ENCODE assay signal across 8 cellular contexts in the genomic region with DNA sequence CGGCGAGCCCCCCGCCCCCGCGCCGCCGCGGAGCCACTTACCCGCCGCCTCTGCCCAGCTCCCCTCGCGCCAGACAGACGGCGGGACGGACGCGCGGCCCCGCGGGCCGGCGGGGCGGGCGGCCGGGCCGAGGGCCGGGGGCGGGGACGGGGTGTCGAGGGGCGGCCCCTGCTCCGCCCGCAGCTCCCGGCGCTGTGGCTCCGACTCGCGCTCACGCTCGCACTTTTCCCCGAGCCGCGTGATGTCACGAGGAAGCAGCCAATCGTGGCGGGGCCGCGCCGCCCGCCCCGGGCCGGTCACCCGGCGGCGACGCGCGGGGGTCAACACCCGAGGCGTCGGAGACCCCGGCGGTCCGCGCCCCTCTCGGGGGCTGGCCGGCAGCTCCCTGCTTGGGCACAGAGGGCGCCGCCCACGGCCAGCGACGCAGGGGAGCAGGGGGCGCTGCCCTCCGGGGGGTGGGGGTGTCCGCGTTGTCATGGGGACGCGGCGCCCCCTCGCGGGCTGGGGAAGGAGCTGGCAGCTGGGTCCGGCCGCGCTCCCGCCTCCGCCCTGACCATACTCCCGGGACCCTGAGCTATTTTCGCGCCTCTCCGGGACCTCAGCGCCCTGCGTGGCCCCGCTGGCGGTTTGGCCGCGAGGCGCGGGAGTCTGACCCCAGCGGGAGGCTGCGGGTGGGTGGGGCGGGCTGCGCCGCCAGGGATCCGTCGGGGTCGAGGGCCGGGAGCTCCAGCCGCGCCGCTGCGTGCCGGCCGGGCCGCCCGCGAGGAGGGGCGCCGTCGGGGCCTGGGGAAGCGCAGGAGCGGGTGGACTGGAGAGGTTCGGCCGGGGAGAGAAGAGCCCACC. TPM values are rescaled to one million over a fixed set of nuclear protein-coding genes. Genes with fewer than 3 reads are reported as not detected.
A peak's percentile ranks its signal among the peaks of the same experiment; 100 is the strongest.
DNase-seq lines count a peak whose midpoint lies in the region; ATAC-seq and TF ChIP-seq lines count a peak whose summit lies in the region.

A gene (minus strand): TSS at position 199 of the 843 bp plus-strand sequence. CDS start 5,219 bp downstream, outside the sequence.

- H3K4me3 ChIP-seq in GM12864 (ENCODE audit: low read depth, low read length) (no peak within 1 kb of the TSS; the same call in 1 of the 2 replicates), iPS-15b (ENCODE audit: low read depth, low read length) (peak within 1 kb of the TSS; percentile 69)

- peaks cover 44% of the 10 kb centered on the region for H3K27me3 ChIP-seq in iPS-15b (ENCODE audit: control insufficient read depth, insufficient read depth, low read length)

- peak; percentile 25 for TF ChIP-seq CTCF in AG09319 (IDR thresholded peaks at IDR 0.05; ENCODE audit: low read depth, low read length)
- TF ChIP-seq CTCF in GM12864 (IDR thresholded peaks at IDR 0.05; ENCODE audit: low read depth, low read length, missing control alignments) = peak; percentile 30

- DNase-seq in AG09319 (ENCODE audit: extremely low read depth, low read depth) (no peak), GM12864 (ENCODE audit: low read depth) (no peak), NCI-H1092 treated with DMSO at 0.1 percent for 48 hours (lab: John Stamatoyannopoulos, UW) (peak; percentile 74), COLO829 (ENCODE audit: low spot score) (no peak), putamen (ENCODE audit: low spot score) (no peak)
- DNase-seq in stimulated activated CD8-positive, alpha-beta memory T cell treated with anti-CD3 and anti-CD28 coated beads, Interleukin-4, amount 100 ng/mL, for 48 hours = peak; percentile 51

- H3K9ac ChIP-seq in iPS-15b (ENCODE audit: low read depth, low read length) = no peak within 1 kb of the TSS

- no peaks in the 10 kb centered on the region for H3K9me3 ChIP-seq in iPS-15b (ENCODE audit: control insufficient read depth, insufficient read depth, low read length)

- no peaks in the 10 kb centered on the region for H3K9me3 Mint-ChIP-seq in activated T-helper 17 cell treated with anti-CD3 and anti-CD28 coated beads, Interleukin-2, amount 50 U/mL, for 72 hours

- ATAC-seq in activated T-helper 17 cell treated with anti-CD3 and anti-CD28 coated beads, Interleukin-2, amount 50 U/mL, for 72 hours (replicated peaks) = peak; percentile 22

- peak within 1 kb of the TSS; percentile 20 for H3K27ac Mint-ChIP-seq in activated T-helper 17 cell treated with anti-CD3 and anti-CD28 coated beads, Interleukin-2, amount 50 U/mL, for 72 hours

- H3K4me1 Mint-ChIP-seq in activated T-helper 17 cell treated with anti-CD3 and anti-CD28 coated beads, Interleukin-2, amount 50 U/mL, for 72 hours = peaks cover 21% of the 10 kb centered on the region

- H3K4me3 Mint-ChIP-seq in activated T-helper 17 cell treated with anti-CD3 and anti-CD28 coated beads, Interleukin-2, amount 50 U/mL, for 72 hours = peak within 1 kb of the TSS; percentile 78

- H3K36me3 Mint-ChIP-seq in activated T-helper 17 cell treated with anti-CD3 and anti-CD28 coated beads, Interleukin-2, amount 50 U/mL, for 72 hours (ENCODE audit: low read depth) = peaks cover 12% of the 10 kb centered on the region

- H3K4me1 ChIP-seq in iPS-15b (ENCODE audit: control insufficient read depth, insufficient read depth, low read length) = peaks cover 18% of the 10 kb centered on the region

- H3K36me3 ChIP-seq in iPS-15b (ENCODE audit: control insufficient read depth, insufficient read depth, low read length) = peaks cover 8% of the 10 kb centered on the region

- peaks cover 37% of the 10 kb centered on the region for H3K27me3 Mint-ChIP-seq in activated T-helper 17 cell treated with anti-CD3 and anti-CD28 coated beads, Interleukin-2, amount 50 U/mL, for 72 hours

RNA-seq across cellular contexts. Expression of the gene that starts here (rescaled TPM):
- total RNA-seq in activated T-helper 17 cell treated with anti-CD3 and anti-CD28 coated beads, Interleukin-2, amount 50 U/mL, for 72 hours = 1 to 10 TPM in 1 of 2 donors, under 1 TPM in 1; 0.90 to 6.1 TPM

Comparison
In these comparisons a context has a peak if more than half of its experiments do, and no peak if none do; other contexts are left out.
1. DNase-seq: peak in NCI-H1092 treated with DMSO at 0.1 percent for 48 hours (single experiment) and stimulated activated CD8-positive, alpha-beta memory T cell treated with anti-CD3 and anti-CD28 coated beads, Interleukin-4, amount 100 ng/mL, for 48 hours (single experiment); none in AG09319 (single experiment), GM12864 (single experiment), COLO829 (single experiment) and putamen (single experiment).